ENCODE assay signal across 13 cellular contexts in genomic region chr20:44811150-44811685, GRCh38. TPM values are rescaled to one million over a fixed set of nuclear protein-coding genes. Genes with fewer than 3 reads are reported as not detected.
A peak's percentile ranks its signal among the peaks of the same experiment; 100 is the strongest.
DNase-seq lines count a peak whose midpoint lies in the region; ATAC-seq and TF ChIP-seq lines count a peak whose summit lies in the region.
"Had no signal": no experiment of that assay in that cellular context is flagged by ENCODE, and none has a peak within 500 bp of the region (broad histone marks: within the 10 kb centered on the region; RNA-seq: fewer than 3 reads in every experiment).

No MANE protein-coding gene starts in this region.

- 87% methylated on average over 15 of the region's 15 CpGs for WGBS in HUES64

- H3K27me3 ChIP-seq in CD8-positive, alpha-beta T cell (ENCODE audit: insufficient read depth, low read length): peaks cover 21% of the 10 kb centered on the region
- peaks cover 59% of the 10 kb centered on the region for H3K27me3 ChIP-seq in HUES64 (ENCODE audit: insufficient read depth, low read length)

- H3K9me3 ChIP-seq in CD8-positive, alpha-beta T cell (ENCODE audit: low read length): no peaks in the 10 kb centered on the region
- no peaks in the 10 kb centered on the region for H3K9me3 ChIP-seq in HUES64 (ENCODE audit: insufficient read depth, low read depth, low read length)
- H3K9me3 ChIP-seq: adrenal gland had no signal

- intact Hi-C loops in CD8-positive, alpha-beta T cell (cut with DNase I, micrococcal nuclease): no loop called here
- intact Hi-C loops in natural killer cell (cut with micrococcal nuclease): no loop called here

- no peaks in the 10 kb centered on the region for H3K4me1 ChIP-seq in CD8-positive, alpha-beta T cell (ENCODE audit: insufficient read depth, low read length)
- H3K4me1 ChIP-seq in HUES64 (ENCODE audit: insufficient read depth, low read length): peaks cover 1% of the 10 kb centered on the region; the same call in 1 of the 2 replicates
- H3K4me1 ChIP-seq: adrenal gland had no signal

- H3K27ac ChIP-seq in CD8-positive, alpha-beta T cell (ENCODE audit: low read depth, low read length): no peak overlapping the region
- no peak overlapping the region for H3K27ac ChIP-seq in HUES64 (ENCODE audit: low read depth, low read length)
- H3K27ac ChIP-seq: adrenal gland had no signal

- no peaks in the 10 kb centered on the region for H3K9me3 Mint-ChIP-seq in CD8-positive, alpha-beta T cell
- H3K9me3 Mint-ChIP-seq in chondrocyte (ENCODE audit: low read depth) (peaks cover 6% of the 10 kb centered on the region), natural killer cell (no peaks in the 10 kb centered on the region)

- no peaks in the 10 kb centered on the region for H3K36me3 ChIP-seq in CD8-positive, alpha-beta T cell (ENCODE audit: insufficient read depth, low read length)
- no peaks in the 10 kb centered on the region for H3K36me3 ChIP-seq in HUES64 (ENCODE audit: insufficient read depth, low read length)
- H3K36me3 ChIP-seq: adrenal gland had no signal

- H3K4me1 Mint-ChIP-seq in CD8-positive, alpha-beta T cell (ENCODE audit: low read depth): peaks cover 13% of the 10 kb centered on the region
- peaks cover 11% of the 10 kb centered on the region for H3K4me1 Mint-ChIP-seq in chondrocyte (ENCODE audit: low read depth)
- peaks cover 0 to 13% of the 10 kb centered on the region in 2 donors for H3K4me1 Mint-ChIP-seq in natural killer cell

- ATAC-seq in CD8-positive, alpha-beta T cell: no peak
- no peak for ATAC-seq in natural killer cell

- CTCF ChIA-PET in CD8-positive, alpha-beta T cell (lab: Charles Lee): no interaction called here

- H3K27me3 Mint-ChIP-seq in CD8-positive, alpha-beta T cell (ENCODE audit: low read depth): peaks cover 58% of the 10 kb centered on the region
- H3K27me3 Mint-ChIP-seq in chondrocyte (ENCODE audit: low read depth) (peaks cover 51% of the 10 kb centered on the region), natural killer cell (ENCODE audit: low read depth in 2 of 2) (peaks cover 56 to 58% of the 10 kb centered on the region in 2 donors)

- POLR2A ChIA-PET in CD8-positive, alpha-beta T cell (lab: Charles Lee): no interaction called here

- DNase-seq in CD8-positive, alpha-beta T cell: no peak
- no peak for DNase-seq in chondrocyte (ENCODE audit: low spot score)
- DNase-seq in natural killer cell: no peak
- DNase-seq in NCI-H2029 treated with DMSO at 0.1 percent for 48 hours (lab: John Stamatoyannopoulos, UW): no peak
- no peak for DNase-seq in NCI-H1092 (lab: John Stamatoyannopoulos, UW)
- no peak for DNase-seq in hepatic stellate cell (ENCODE audit: low spot score)
- DNase-seq in NCI-H345 (lab: John Stamatoyannopoulos, UW): no peak
- DNase-seq: dermis blood vessel endothelial cell, NCI-H2107 had no signal

- no peak for TF ChIP-seq CTCF in CD8-positive, alpha-beta T cell (IDR thresholded peaks at IDR 0.05)
- TF ChIP-seq CTCF in chondrocyte (IDR thresholded peaks at IDR 0.05): no peak
- no peak for TF ChIP-seq CTCF in natural killer cell (IDR thresholded peaks at IDR 0.05)

- no peak overlapping the region for H3K27ac Mint-ChIP-seq in CD8-positive, alpha-beta T cell
- H3K27ac Mint-ChIP-seq in chondrocyte (ENCODE audit: unreplicated experiment) (no peak overlapping the region), natural killer cell (no peak overlapping the region)

- no peak overlapping the region for H3K9ac ChIP-seq in HUES64 (ENCODE audit: low read depth, low read length)

- no peak overlapping the region for H3K4me3 ChIP-seq in CD8-positive, alpha-beta T cell (ENCODE audit: low read depth, low read length)
- peak overlapping the region; percentile 48; the same call in 1 of the 2 replicates for H3K4me3 ChIP-seq in HUES64 (ENCODE audit: low read length)
- H3K4me3 ChIP-seq: adrenal gland had no signal

- H3K36me3 Mint-ChIP-seq in CD8-positive, alpha-beta T cell: no peaks in the 10 kb centered on the region
- peaks cover 10% of the 10 kb centered on the region for H3K36me3 Mint-ChIP-seq in chondrocyte (ENCODE audit: low read depth)
- H3K36me3 Mint-ChIP-seq in natural killer cell: no peaks in the 10 kb centered on the region

- H3K4me3 Mint-ChIP-seq in CD8-positive, alpha-beta T cell: peak overlapping the region; percentile 76
- H3K4me3 Mint-ChIP-seq in chondrocyte (ENCODE audit: unreplicated experiment): peak overlapping the region; percentile 50
- H3K4me3 Mint-ChIP-seq in natural killer cell: peak overlapping the region; percentile 22

RNA-seq across cellular contexts. Expression of gene RIMS4, which starts 0.9 kb away (rescaled TPM):
- not detected for total RNA-seq in CD8-positive, alpha-beta T cell
- 7.1 TPM for polyA plus RNA-seq in HUES64 (2013, experiment 1 of 2)
- polyA plus RNA-seq in HUES64 (2013, experiment 2 of 2): 9.7 TPM
- total RNA-seq in chondrocyte (1.4 to 2.1 TPM (median 1.7 TPM) in 3 replicates), natural killer cell (not detected)
- total RNA-seq: dermis blood vessel endothelial cell, fibroblast of villous mesenchyme, myocyte had no signal

Comparison
In these comparisons a context has a peak if more than half of its experiments do, and no peak if none do; other contexts are left out.
1. H3K4me3 Mint-ChIP-seq: peak in every context shown above with its lines; median percentile 76 in CD8-positive, alpha-beta T cell; 50 in chondrocyte; 22 in natural killer cell.